In the genomic region with DNA sequence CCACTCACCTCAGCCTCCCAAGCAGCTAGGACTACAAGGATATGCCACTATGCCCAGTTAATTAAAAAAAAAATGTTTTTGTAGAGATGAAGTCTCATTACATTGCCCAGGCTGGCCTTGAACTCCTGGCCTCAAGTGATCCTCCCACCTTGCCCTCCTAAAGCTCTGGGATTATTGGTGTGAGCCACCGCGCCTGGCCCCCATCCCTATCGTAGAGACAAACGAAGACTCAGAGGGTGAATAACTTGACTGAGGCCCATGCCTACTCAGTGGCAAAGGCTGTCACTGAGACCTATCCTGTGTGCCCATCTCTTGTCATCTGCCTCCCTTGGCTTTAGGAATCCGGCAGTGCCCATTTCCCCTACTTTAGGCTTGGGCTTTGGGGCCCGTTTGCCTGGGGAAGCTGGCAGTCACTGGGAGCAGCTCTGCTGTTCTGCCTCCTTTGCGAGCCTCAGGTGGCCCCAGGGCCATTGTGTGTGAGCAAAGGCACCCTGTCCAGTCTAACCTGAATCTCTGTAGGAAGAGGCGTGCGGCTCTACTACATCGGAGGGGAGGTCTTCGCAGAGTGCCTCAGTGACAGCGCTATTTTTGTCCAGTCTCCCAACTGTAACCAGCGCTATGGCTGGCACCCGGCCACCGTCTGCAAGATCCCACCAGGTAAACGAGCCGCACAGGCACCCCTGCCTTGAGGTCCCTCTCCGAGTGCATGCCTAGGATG, we compare ENCODE assay signal across 20 cellular contexts.
DNase-seq lines count a peak whose midpoint lies in the region; ATAC-seq and TF ChIP-seq lines count a peak whose summit lies in the region.
"Had no signal": no experiment of that assay in that cellular context is flagged by ENCODE, and none has a peak within 500 bp of the region (broad histone marks: within the 10 kb centered on the region; RNA-seq: fewer than 3 reads in every experiment).

No MANE protein-coding gene starts in this region.

- H3K36me3 ChIP-seq in mesenchymal stem cell (ENCODE audit: control insufficient read depth in 1 of 2, insufficient read depth in 2 of 2, low read depth in 1 of 2, low read length in 2 of 2) (peaks cover 55 to 77% of the 10 kb centered on the region in 2 experiments), thoracic aorta (peaks cover 16% of the 10 kb centered on the region)

- peaks cover 6% of the 10 kb centered on the region for H3K79me1 ChIP-seq in mesenchymal stem cell (replicated peaks; ENCODE audit: low read length, poor library complexity, severe bottlenecking)

- ATAC-seq in activated naive CD4-positive, alpha-beta T cell treated with anti-CD3 and anti-CD28 coated beads, Interleukin-2, amount 50 U/mL, for 72 hours: no peak
- ATAC-seq in thoracic aorta (ENCODE audit: insufficient number of reproducible peaks, low FRiP score, low read depth) (no peak), GM21423 (IDR thresholded peaks at IDR 0.05; ENCODE audit: unreplicated experiment) (no peak), HG03571 (IDR thresholded peaks at IDR 0.05; ENCODE audit: unreplicated experiment) (no peak)
- ATAC-seq: heart left ventricle, K562 had no signal

- no peak for TF ChIP-seq CTCF in thoracic aorta (IDR thresholded peaks at IDR 0.05)

- peak overlapping the region; percentile 37 to 68 for H3K27ac Mint-ChIP-seq in activated naive CD4-positive, alpha-beta T cell treated with anti-CD3 and anti-CD28 coated beads, Interleukin-2, amount 50 U/mL, for 72 hours
- H3K27ac Mint-ChIP-seq in activated CD4-positive, alpha-beta memory T cell treated with anti-CD3 and anti-CD28 coated beads, Interleukin-2, amount 10 ng/mL, durations not matched to agents 7 days and 5 days: no peak overlapping the region
- H3K27ac Mint-ChIP-seq: CD4-positive, alpha-beta T cell; nephron progenitor cell; type B pancreatic cell had no signal

- H3K4me3 ChIP-seq in mesenchymal stem cell (ENCODE audit: insufficient read depth in 1 of 2, low read depth in 1 of 2, low read length in 2 of 2) (no peak overlapping the region), thoracic aorta (no peak overlapping the region)
- H3K4me3 ChIP-seq: A549, heart left ventricle, K562 had no signal

- no peak overlapping the region for H3K4me3 Mint-ChIP-seq in activated CD4-positive, alpha-beta memory T cell treated with anti-CD3 and anti-CD28 coated beads, Interleukin-2, amount 10 ng/mL, durations not matched to agents 7 days and 5 days
- H3K4me3 Mint-ChIP-seq: activated CD4-positive, alpha-beta T cell treated with anti-CD3 and anti-CD28 coated beads, Interleukin-2, amount 10 ng/mL, durations not matched to agents 7 days and 5 days; activated T-cell treated with anti-CD3 and anti-CD28 coated beads, Interleukin-2, amount 50 U/mL, for 24 hours; CD4-positive, alpha-beta T cell; nephron progenitor cell; type B pancreatic cell had no signal

- H3K27ac ChIP-seq in mesenchymal stem cell (ENCODE audit: low read length, poor library complexity, severe bottlenecking): no peak overlapping the region
- H3K27ac ChIP-seq in thoracic aorta: peak overlapping the region; percentile 70 to 90

- no peak overlapping the region for H2BK12ac ChIP-seq in mesenchymal stem cell (ENCODE audit: low read length in 2 of 2)

- no peak overlapping the region for H2AFZ ChIP-seq in mesenchymal stem cell (ENCODE audit: low read depth, low read length)

- peak overlapping the region; percentile 61 for H3K9ac ChIP-seq in mesenchymal stem cell (ENCODE audit: low read length)

- no peaks in the 10 kb centered on the region for H3K9me3 ChIP-seq in mesenchymal stem cell (ENCODE audit: control insufficient read depth, low read length)
- H3K9me3 ChIP-seq in thoracic aorta: no peaks in the 10 kb centered on the region
- H3K9me3 ChIP-seq: A549, heart left ventricle had no signal

- no peak for DNase-seq in activated naive CD4-positive, alpha-beta T cell treated with anti-CD3 and anti-CD28 coated beads, Interleukin-2, amount 50 U/mL, for 72 hours (ENCODE audit: low spot score in 2 of 2)
- no peak for DNase-seq in activated naive CD4-positive, alpha-beta T cell treated with anti-CD3 and anti-CD28 coated beads, Interleukin-2, amount 50 U/mL, for 16 hours
- peak; percentile 12 for DNase-seq in activated CD4-positive, alpha-beta memory T cell treated with anti-CD3 and anti-CD28 coated beads, Interleukin-2, amount 10 ng/mL, durations not matched to agents 7 days and 5 days
- DNase-seq in mesenchymal stem cell (no peak), thoracic aorta (ENCODE audit: low spot score) (no peak), AG08396 (ENCODE audit: low spot score) (no peak)
- DNase-seq: activated CD4-positive, alpha-beta T cell treated with anti-CD3 and anti-CD28 coated beads, Interleukin-2, amount 10 ng/mL, durations not matched to agents 7 days and 5 days; activated T-cell treated with anti-CD3 and anti-CD28 coated beads, Interleukin-2, amount 50 U/mL, for 24 hours; CD4-positive, alpha-beta T cell; GOT3; NCI-H2029; NCI-H510A; nephron progenitor cell; stimulated activated naive CD4-positive, alpha-beta T cell had no signal

- H3K36me3 Mint-ChIP-seq in activated naive CD4-positive, alpha-beta T cell treated with anti-CD3 and anti-CD28 coated beads, Interleukin-2, amount 50 U/mL, for 72 hours: peaks cover 7 to 46% of the 10 kb centered on the region in 2 donors
- H3K36me3 Mint-ChIP-seq in activated CD4-positive, alpha-beta memory T cell treated with anti-CD3 and anti-CD28 coated beads, Interleukin-2, amount 10 ng/mL, durations not matched to agents 7 days and 5 days (ENCODE audit: low read depth): peaks cover 79% of the 10 kb centered on the region

- H3K4me2 ChIP-seq in mesenchymal stem cell (ENCODE audit: low read length, poor library complexity, severe bottlenecking): no peak overlapping the region
- H3K4me2 ChIP-seq: A549 had no signal

- H2AK5ac ChIP-seq in mesenchymal stem cell (ENCODE audit: low read length, severe bottlenecking): no peak overlapping the region

- no peak overlapping the region for H2BK120ac ChIP-seq in mesenchymal stem cell (ENCODE audit: low read depth, low read length)

- no peak overlapping the region for H3K4ac ChIP-seq in mesenchymal stem cell (ENCODE audit: low read depth in 1 of 2, low read length in 2 of 2)

- H3K14ac ChIP-seq in mesenchymal stem cell (ENCODE audit: low read length in 2 of 2): no peak overlapping the region

- no peak overlapping the region for H2BK5ac ChIP-seq in mesenchymal stem cell (ENCODE audit: low read depth, low read length, poor library complexity, severe bottlenecking)

- H2BK15ac ChIP-seq in mesenchymal stem cell (ENCODE audit: low read depth, poor library complexity, severe bottlenecking): no peak overlapping the region

- H3K4me1 ChIP-seq in mesenchymal stem cell (ENCODE audit: control insufficient read depth, insufficient read depth, low read depth, low read length) (peaks cover 18% of the 10 kb centered on the region), thoracic aorta (ENCODE audit: control insufficient read depth in 1 of 2, low read depth in 2 of 2) (peaks cover 24 to 48% of the 10 kb centered on the region in 2 donors)

- H3K4me1 Mint-ChIP-seq in activated CD4-positive, alpha-beta memory T cell treated with anti-CD3 and anti-CD28 coated beads, Interleukin-2, amount 10 ng/mL, durations not matched to agents 7 days and 5 days: peaks cover 15% of the 10 kb centered on the region

- 99% methylated on average over 17 of the region's 18 CpGs for WGBS in mesenchymal stem cell

- H3K23ac ChIP-seq in mesenchymal stem cell (ENCODE audit: low read length in 2 of 2): no peak overlapping the region

- POLR2A ChIA-PET in activated CD4-positive, alpha-beta memory T cell treated with anti-CD3 and anti-CD28 coated beads, Interleukin-2, amount 10 ng/mL, durations not matched to agents 7 days and 5 days (lab: Charles Lee): interaction anchor here (1.0 to 1.3 kb wide), 2 partner anchors 70 to 119 kb away, joined by 3 to 4 read pairs; a partner anchor contains a TSS

- H3K27me3 ChIP-seq in mesenchymal stem cell (ENCODE audit: control insufficient read depth in 1 of 2, insufficient read depth in 1 of 2, low read length in 2 of 2): no peaks in the 10 kb centered on the region
- no peaks in the 10 kb centered on the region for H3K27me3 ChIP-seq in thoracic aorta (replicated peaks; ENCODE audit: insufficient read depth)
- H3K27me3 ChIP-seq: heart left ventricle had no signal

- H3K18ac ChIP-seq in mesenchymal stem cell (ENCODE audit: low read depth in 1 of 2, low read length in 2 of 2): peak overlapping the region in 1 of 2 experiments; percentile 26

- no peaks in the 10 kb centered on the region for H3K9me3 Mint-ChIP-seq in activated naive CD4-positive, alpha-beta T cell treated with anti-CD3 and anti-CD28 coated beads, Interleukin-2, amount 50 U/mL, for 72 hours
- no peaks in the 10 kb centered on the region for H3K9me3 Mint-ChIP-seq in activated CD4-positive, alpha-beta memory T cell treated with anti-CD3 and anti-CD28 coated beads, Interleukin-2, amount 10 ng/mL, durations not matched to agents 7 days and 5 days
- H3K9me3 Mint-ChIP-seq: activated CD4-positive, alpha-beta T cell treated with anti-CD3 and anti-CD28 coated beads, Interleukin-2, amount 10 ng/mL, durations not matched to agents 7 days and 5 days; activated T-cell treated with anti-CD3 and anti-CD28 coated beads, Interleukin-2, amount 50 U/mL, for 24 hours; CD4-positive, alpha-beta T cell; nephron progenitor cell; type B pancreatic cell had no signal

- H4K8ac ChIP-seq in mesenchymal stem cell (ENCODE audit: low read length): no peak overlapping the region

- no peaks in the 10 kb centered on the region for H3K27me3 Mint-ChIP-seq in activated CD4-positive, alpha-beta memory T cell treated with anti-CD3 and anti-CD28 coated beads, Interleukin-2, amount 10 ng/mL, durations not matched to agents 7 days and 5 days
- H3K27me3 Mint-ChIP-seq: activated CD4-positive, alpha-beta T cell treated with anti-CD3 and anti-CD28 coated beads, Interleukin-2, amount 10 ng/mL, durations not matched to agents 7 days and 5 days; activated T-cell treated with anti-CD3 and anti-CD28 coated beads, Interleukin-2, amount 50 U/mL, for 24 hours; CD4-positive, alpha-beta T cell; type B pancreatic cell had no signal

- CTCF ChIA-PET in activated CD4-positive, alpha-beta memory T cell treated with anti-CD3 and anti-CD28 coated beads, Interleukin-2, amount 10 ng/mL, durations not matched to agents 7 days and 5 days (lab: Charles Lee): no interaction called here

- no peak overlapping the region for H4K91ac ChIP-seq in mesenchymal stem cell (ENCODE audit: low read length)
